ENCODE assay signal across 8 cellular contexts in genomic region chr3:51982352-51982837, GRCh38. TPM values are rescaled to one million over a fixed set of nuclear protein-coding genes. Genes with fewer than 3 reads are reported as not detected.
DNase-seq lines count a peak whose midpoint lies in the region; ATAC-seq and TF ChIP-seq lines count a peak whose summit lies in the region.

No MANE protein-coding gene starts in this region.

- 0 out of 22 replicates have a peak, but pooled peaks cover 0 to 7% (median 0%) of the 10 kb centered on the region in 11 experiments for H3K9me3 ChIP-seq in BLaER1 treated with 17β-estradiol and CSF1 and Interleukin-3, amounts not matched to agents 10 nM and 100 nM (replicated peaks in 1 of 11)
- H3K9me3 ChIP-seq in iPS-18a (ENCODE audit: control insufficient read depth, low read depth, low read length): no peaks in the 10 kb centered on the region
- no peaks in the 10 kb centered on the region for H3K9me3 ChIP-seq in smooth muscle cell (replicated peaks; ENCODE audit: low read depth)

- H3K4me1 ChIP-seq in BLaER1 treated with 17β-estradiol and CSF1 and Interleukin-3, amounts not matched to agents 10 nM and 100 nM: peaks cover 39 to 54% (median 47%) of the 10 kb centered on the region in 10 experiments
- peaks cover 16% of the 10 kb centered on the region for H3K4me1 ChIP-seq in iPS-18a (ENCODE audit: control insufficient read depth, low read depth, low read length)
- peaks cover 17% of the 10 kb centered on the region for H3K4me1 ChIP-seq in smooth muscle cell (ENCODE audit: low read depth)

- WGBS in smooth muscle cell (ENCODE audit: low lambda C conversion rate): 4% methylated on average over 4 of the region's 4 CpGs

- peak overlapping the region; percentile 4 for H2AFZ ChIP-seq in smooth muscle cell (ENCODE audit: low read depth)

- H3F3A ChIP-seq in smooth muscle cell (ENCODE audit: low read depth): no peaks in the 10 kb centered on the region

- H3K36me3 ChIP-seq in BLaER1 treated with 17β-estradiol and CSF1 and Interleukin-3, amounts not matched to agents 10 nM and 100 nM: peaks cover 0 to 19% (median 8%) of the 10 kb centered on the region in 11 experiments; a peak in 8 of 22 replicates
- H3K36me3 ChIP-seq in iPS-18a (ENCODE audit: control insufficient read depth, low read depth, low read length): no peaks in the 10 kb centered on the region
- no peaks in the 10 kb centered on the region for H3K36me3 ChIP-seq in smooth muscle cell (ENCODE audit: low read depth)

- H4K20me1 ChIP-seq in BLaER1 treated with 17β-estradiol and CSF1 and Interleukin-3, amounts not matched to agents 10 nM and 100 nM: peaks cover 0 to 10% (median 0%) of the 10 kb centered on the region in 11 experiments; a peak in 3 of 22 replicates
- H4K20me1 ChIP-seq in smooth muscle cell (ENCODE audit: low read depth): no peaks in the 10 kb centered on the region

- TF ChIP-seq CTCF in smooth muscle cell (IDR thresholded peaks at IDR 0.05; ENCODE audit: borderline replicate concordance, insufficient read depth, poor library complexity, severe bottlenecking): peak; percentile 42

- ATAC-seq in GM18511 (IDR thresholded peaks at IDR 0.05; ENCODE audit: unreplicated experiment) (peak; percentile 54), HG02885 (IDR thresholded peaks at IDR 0.05; ENCODE audit: poor library complexity, unreplicated experiment) (peak; percentile 50)

- H3K79me2 ChIP-seq in smooth muscle cell (ENCODE audit: low read depth): peaks cover 19% of the 10 kb centered on the region

- peak overlapping the region; percentile 87 to 97 (median 93) for H3K4me2 ChIP-seq in BLaER1 treated with 17β-estradiol and CSF1 and Interleukin-3, amounts not matched to agents 10 nM and 100 nM
- peak overlapping the region; percentile 83 for H3K4me2 ChIP-seq in smooth muscle cell

- H3K27me3 ChIP-seq in BLaER1 treated with 17β-estradiol and CSF1 and Interleukin-3, amounts not matched to agents 10 nM and 100 nM: no peaks in the 10 kb centered on the region
- H3K27me3 ChIP-seq in iPS-18a (ENCODE audit: control insufficient read depth, insufficient read depth, low read length) (peaks cover 5% of the 10 kb centered on the region), smooth muscle cell (ENCODE audit: low read depth) (no peaks in the 10 kb centered on the region)

- peak overlapping the region; percentile 78 to 95 (median 86); a peak in 21 of 22 replicates for H3K27ac ChIP-seq in BLaER1 treated with 17β-estradiol and CSF1 and Interleukin-3, amounts not matched to agents 10 nM and 100 nM
- no peak overlapping the region for H3K27ac ChIP-seq in iPS-18a (ENCODE audit: low read length)
- peak overlapping the region; percentile 96 for H3K27ac ChIP-seq in smooth muscle cell (ENCODE audit: low read depth)

- peak overlapping the region; percentile 59 to 84 (median 68) for H3K4me3 ChIP-seq in BLaER1 treated with 17β-estradiol and CSF1 and Interleukin-3, amounts not matched to agents 10 nM and 100 nM
- peak overlapping the region; percentile 62 for H3K4me3 ChIP-seq in iPS-18a (ENCODE audit: low read length)
- peak overlapping the region; percentile 61 for H3K4me3 ChIP-seq in smooth muscle cell

- DNase-seq in NCI-H460 (ENCODE audit: extremely low read depth, low read depth) (peak; percentile 20), amniotic epithelial cell (ENCODE audit: low read depth) (peak; percentile 28), smooth muscle cell (lab: John Stamatoyannopoulos, UW; ENCODE audit: unreplicated experiment) (no peak), middle frontal gyrus (ENCODE audit: extremely low spot score, low spot score) (no peak)

- H3K9ac ChIP-seq in BLaER1 treated with 17β-estradiol and CSF1 and Interleukin-3, amounts not matched to agents 10 nM and 100 nM: peak overlapping the region; percentile 80 to 92 (median 87)
- H3K9ac ChIP-seq in iPS-18a (ENCODE audit: low read length) (peak overlapping the region; percentile 85), smooth muscle cell (ENCODE audit: low read depth) (peak overlapping the region; percentile 80)

RNA-seq across cellular contexts. Expression of gene ACY1, which starts 0.9 kb away (rescaled TPM):
- 38.8 and 50.5 TPM in 2 replicates for total RNA-seq in NCI-H460 (2014; rRNA removed; shearing (Covaris generic))
- polyA plus RNA-seq in NCI-H460 (2014; cell fraction: nucleus; rRNA removed): 88.0 and 111 TPM in 2 replicates
- total RNA-seq in smooth muscle cell: 39.6 and 43.0 TPM in 2 replicates
- 33.8 and 38.4 TPM in 2 replicates for polyA plus RNA-seq in smooth muscle cell

RNA-seq across cellular contexts. Expression of gene ABHD14A, which starts 7.5 kb away (rescaled TPM):
- total RNA-seq in NCI-H460 (2014; rRNA removed; shearing (Covaris generic)): 5.4 and 8.2 TPM in 2 replicates
- polyA plus RNA-seq in NCI-H460 (2014; cell fraction: nucleus; rRNA removed): 13.8 and 23.5 TPM in 2 replicates
- 6.2 and 16.1 TPM in 2 replicates for total RNA-seq in smooth muscle cell
- polyA plus RNA-seq in smooth muscle cell: 38.6 and 49.7 TPM in 2 replicates

RNA-seq across cellular contexts. Expression of gene ABHD14B, which starts 8.5 kb away (rescaled TPM):
- 52.2 and 58.3 TPM in 2 replicates for total RNA-seq in NCI-H460 (2014; rRNA removed; shearing (Covaris generic))
- 90.2 and 128 TPM in 2 replicates for polyA plus RNA-seq in NCI-H460 (2014; cell fraction: nucleus; rRNA removed)
- 17.8 and 18.9 TPM in 2 replicates for total RNA-seq in smooth muscle cell
- 26.2 and 31.4 TPM in 2 replicates for polyA plus RNA-seq in smooth muscle cell

RNA-seq across cellular contexts. Expression of gene RPL29, which starts 13.3 kb away (rescaled TPM):
- total RNA-seq in NCI-H460 (2014; rRNA removed; shearing (Covaris generic)): 1,557 and 1,701 TPM in 2 replicates
- 959 and 1,094 TPM in 2 replicates for polyA plus RNA-seq in NCI-H460 (2014; cell fraction: nucleus; rRNA removed)
- total RNA-seq in smooth muscle cell: 1,004 and 1,042 TPM in 2 replicates
- polyA plus RNA-seq in smooth muscle cell: 708 and 743 TPM in 2 replicates

RNA-seq across cellular contexts. Expression of gene PCBP4, which starts 15.1 kb away (rescaled TPM):
- total RNA-seq in NCI-H460 (2014; rRNA removed; shearing (Covaris generic)): 7.5 and 10.9 TPM in 2 replicates
- polyA plus RNA-seq in NCI-H460 (2014; cell fraction: nucleus; rRNA removed): 32.1 and 38.4 TPM in 2 replicates
- total RNA-seq in smooth muscle cell: 42.6 and 51.4 TPM in 2 replicates
- polyA plus RNA-seq in smooth muscle cell: 81.2 and 97.4 TPM in 2 replicates

Comparison
In these comparisons a context has a peak if more than half of its experiments do, and no peak if none do; other contexts are left out.
1. DNase-seq: peak in NCI-H460 (single experiment) and amniotic epithelial cell (single experiment); none in smooth muscle cell (single experiment) and middle frontal gyrus (single experiment).
2. Peak in every context shown above with its lines, with median percentiles within 50 percentile points of each other: H3K4me3 ChIP-seq and H3K9ac ChIP-seq.